In the genomic region with DNA sequence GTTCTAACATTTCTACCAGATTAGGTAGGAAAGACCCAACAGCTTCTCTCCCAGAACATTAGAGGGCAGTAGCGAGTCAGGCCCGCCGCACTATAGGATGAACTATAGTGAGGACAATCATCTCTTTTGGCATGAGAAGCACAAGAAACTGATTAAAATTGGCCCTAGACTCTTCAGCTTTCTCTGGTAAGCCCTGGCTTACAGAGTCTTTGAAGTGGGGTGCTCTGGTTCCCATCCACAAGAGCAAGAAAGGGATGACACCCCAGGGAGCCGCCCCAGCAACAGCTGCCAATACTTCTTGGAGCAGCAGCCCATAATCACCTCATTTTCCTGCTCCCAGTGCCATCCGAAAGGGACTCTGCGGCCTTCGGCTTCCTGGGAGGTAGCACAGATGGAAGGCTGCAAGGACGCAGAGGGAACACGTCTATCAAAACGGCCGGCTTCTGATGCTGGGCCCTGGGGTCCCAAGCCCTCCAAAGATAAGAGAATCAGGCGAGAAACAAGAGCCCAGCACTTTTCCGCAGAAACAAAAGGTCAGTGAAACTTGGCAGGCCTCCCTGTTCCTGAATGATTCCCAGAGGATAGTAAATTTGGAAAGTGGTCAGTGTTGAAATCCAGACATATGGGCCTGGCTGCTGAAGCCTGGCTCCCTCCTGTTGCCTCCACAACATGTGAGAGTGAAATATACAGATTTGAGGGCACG, we compare ENCODE assay signal across 8 cellular contexts.
DNase-seq lines count a peak whose midpoint lies in the region; ATAC-seq and TF ChIP-seq lines count a peak whose summit lies in the region.

No MANE protein-coding gene starts in this region.

- dilution Hi-C loops in IMR-90 (cut with HindIII; ENCODE audit: low sequenced_read_pairs, unreplicated experiment) = no loop called here

- H3K27ac ChIP-seq in IMR-90 (ENCODE audit: insufficient read depth, low read length) (no peak overlapping the region), lung (ENCODE audit: low read depth in 1 of 2, low read length in 1 of 2) (peak overlapping the region in 1 of 2 donors; percentile 14), subcutaneous abdominal adipose tissue (ENCODE audit: low read depth, low read length) (peak overlapping the region; percentile 46)

- no peaks in the 10 kb centered on the region for H4K20me1 ChIP-seq in IMR-90 (ENCODE audit: insufficient read depth, low read length)

- TF ChIP-seq RAD21 in IMR-90 (IDR thresholded peaks at IDR 0.05; ENCODE audit: low read length) = peak; percentile 72

- no peak overlapping the region for H2AK9ac ChIP-seq in IMR-90 (replicated peaks; ENCODE audit: low read depth, low read length, poor library complexity)

- no peak overlapping the region; the same call in 1 of the 2 replicates for H3K4me2 ChIP-seq in IMR-90 (ENCODE audit: low read depth, low read length)

- in situ Hi-C loops in IMR-90 (cut with MboI; ENCODE audit: low sequenced_read_pairs) = loop anchor here (10.0 kb wide), 1 partner anchor 442 kb away; no protein-coding TSS in a partner anchor

- POLR2A ChIA-PET in IMR-90 (lab: Charles Lee; ENCODE audit: unreplicated experiment) = no interaction called here

- no peak overlapping the region for H3K4ac ChIP-seq in IMR-90 (ENCODE audit: low read depth, low read length)

- H3K14ac ChIP-seq in IMR-90 (replicated peaks; ENCODE audit: low read depth, low read length) = no peak overlapping the region

- BruUV-seq in IMR-90 (replicated peaks; lab: Mats Ljungman, UMichigan) = no TSS peak

- WGBS in IMR-90 (ENCODE audit: extremely low coverage in 2 of 2, insufficient read length in 1 of 2), 2 experiments = no CpG with 5 or more reads among the region's 14 CpGs
- WGBS in lung, 2 donors = 46 to 55% methylated on average over 14 of the region's 14 CpGs

- H3K9ac ChIP-seq in IMR-90 (ENCODE audit: low read depth, low read length) (no peak overlapping the region), subcutaneous abdominal adipose tissue (ENCODE audit: low read length in 5 of 5) (peak overlapping the region in 1 of 5 donors; percentile 19)

- no peaks in the 10 kb centered on the region for H3K9me1 ChIP-seq in IMR-90 (ENCODE audit: insufficient read depth, low read length)

- TF ChIP-seq POLR2A in IMR-90 (IDR thresholded peaks at IDR 0.05; ENCODE audit: low read depth, low read length) = no peak

- no peak overlapping the region for H2BK5ac ChIP-seq in IMR-90 (ENCODE audit: low read depth, low read length, poor library complexity, severe bottlenecking)

- no peak overlapping the region for H3K56ac ChIP-seq in IMR-90 (ENCODE audit: extremely low read depth, insufficient read depth, low read length)

- H2BK15ac ChIP-seq in IMR-90 (ENCODE audit: low read depth, low read length) = no peak overlapping the region

- peak; percentile 63 for DNase-seq in EH (ENCODE audit: low read depth)
- peak; percentile 56 for DNase-seq in IMR-90
- peak; percentile 71 for DNase-seq in dermis blood vessel endothelial cell
- DNase-seq in lung (ENCODE audit: low spot score) = no peak
- DNase-seq in GM19238 (ENCODE audit: insufficient read length, low spot score) = no peak

- no peak overlapping the region for H3K23ac ChIP-seq in IMR-90 (ENCODE audit: low read depth, low read length)

- H3K27me3 ChIP-seq in IMR-90 (ENCODE audit: control insufficient read depth, insufficient read depth, low read length) = peaks cover 14% of the 10 kb centered on the region
- no peaks in the 10 kb centered on the region for H3K27me3 ChIP-seq in lung (ENCODE audit: control insufficient read depth, insufficient read depth)
- peaks cover 0 to 4% (median 0%) of the 10 kb centered on the region in 5 donors for H3K27me3 ChIP-seq in subcutaneous abdominal adipose tissue (ENCODE audit: control insufficient read depth in 5 of 5, insufficient read depth in 4 of 5, low read length in 5 of 5)

- no peak overlapping the region for H3K18ac ChIP-seq in IMR-90 (ENCODE audit: low read depth, low read length)

- no peak overlapping the region for H3K4me3 ChIP-seq in IMR-90 (ENCODE audit: insufficient read depth, low read depth, low read length)
- no peak overlapping the region for H3K4me3 ChIP-seq in lung
- peak overlapping the region in 4 of 5 donors; percentile 4 to 36 (median 19) for H3K4me3 ChIP-seq in subcutaneous abdominal adipose tissue (ENCODE audit: low read depth in 1 of 5, low read length in 5 of 5)

- H4K8ac ChIP-seq in IMR-90 (ENCODE audit: low read depth in 2 of 2, low read length in 2 of 2) = no peak overlapping the region

- no peaks in the 10 kb centered on the region for H3K4me1 ChIP-seq in IMR-90 (ENCODE audit: control insufficient read depth, insufficient read depth, low read length)
- no peaks in the 10 kb centered on the region for H3K4me1 ChIP-seq in lung (ENCODE audit: control insufficient read depth in 2 of 2, insufficient read depth in 2 of 2, low read length in 2 of 2)
- peaks cover 0 to 19% (median 16%) of the 10 kb centered on the region in 5 donors for H3K4me1 ChIP-seq in subcutaneous abdominal adipose tissue (ENCODE audit: control insufficient read depth in 5 of 5, insufficient read depth in 5 of 5, low read length in 5 of 5)

- no peak overlapping the region for H2BK20ac ChIP-seq in IMR-90 (ENCODE audit: low read depth, low read length)

- intact Hi-C loops in IMR-90 (cut with micrococcal nuclease) = loop anchor here (1.0 kb wide), 2 partner anchors 85 to 435 kb away; no protein-coding TSS in a partner anchor

- H2AK5ac ChIP-seq in IMR-90 (ENCODE audit: low read depth, low read length) = no peak overlapping the region

- no peak overlapping the region for H4K5ac ChIP-seq in IMR-90 (ENCODE audit: low read depth, low read length)

- no peaks in the 10 kb centered on the region for H3K79me1 ChIP-seq in IMR-90 (ENCODE audit: low read depth in 1 of 2, low read length in 2 of 2)

- no peak overlapping the region for H4K91ac ChIP-seq in IMR-90 (ENCODE audit: insufficient read depth, low read depth, low read length)

- H3K9me3 ChIP-seq in IMR-90 (ENCODE audit: control insufficient read depth, insufficient read depth, low read length) = peaks cover 4% of the 10 kb centered on the region
- H3K9me3 ChIP-seq in lung (ENCODE audit: control insufficient read depth in 2 of 2, insufficient read depth in 1 of 2, low read length in 1 of 2) = no peaks in the 10 kb centered on the region
- H3K9me3 ChIP-seq in subcutaneous abdominal adipose tissue (ENCODE audit: control insufficient read depth in 5 of 5, low read length in 5 of 5) = peaks cover 0 to 4% (median 0%) of the 10 kb centered on the region in 5 donors

- H3K36me3 ChIP-seq in IMR-90 (ENCODE audit: control insufficient read depth, insufficient read depth, low read length) (no peaks in the 10 kb centered on the region), lung (ENCODE audit: control insufficient read depth in 2 of 2, insufficient read depth in 2 of 2, low read length in 2 of 2) (no peaks in the 10 kb centered on the region), subcutaneous abdominal adipose tissue (ENCODE audit: control insufficient read depth in 5 of 5, insufficient read depth in 5 of 5, low read length in 5 of 5) (no peaks in the 10 kb centered on the region)

- CTCF ChIA-PET in IMR-90 (lab: Yijun Ruan, JAX) = interaction anchor here (0.6 to 2.2 kb wide), 10 partner anchors 11 to 434 kb away, joined by 3 to 8 read pairs (median 3); no protein-coding TSS in a partner anchor

- TF ChIP-seq CTCF in IMR-90 (conservative IDR thresholded peaks at IDR 0.05; ENCODE audit: low read depth, low read length) (peak; percentile 81), lung (IDR thresholded peaks at IDR 0.05; ENCODE audit: control extremely low read depth, extremely low read depth) (peak; percentile 62)

- ATAC-seq in IMR-90 (ENCODE audit: low read depth) = peak; percentile 97
- peak; percentile 99 for ATAC-seq in SK-N-SH treated with all-trans-retinoic acid at 6 μM for 48 hours
- no peak for ATAC-seq in lung (ENCODE audit: insufficient read depth, low FRiP score)
- no peak for ATAC-seq in GM21737 (IDR thresholded peaks at IDR 0.05; ENCODE audit: unreplicated experiment)

- H2BK120ac ChIP-seq in IMR-90 (ENCODE audit: low read depth, low read length) = no peak overlapping the region

- peak overlapping the region; percentile 24 for H2AFZ ChIP-seq in IMR-90 (replicated peaks; ENCODE audit: low read length, poor library complexity)

TF ChIP-seq in IMR-90, 13 proteins besides CTCF, POLR2A, EP300 and RAD21:
- TF ChIP-seq SMC3 (IDR thresholded peaks at IDR 0.05; ENCODE audit: low read depth, low read length) (peak; percentile 67), RFX5 (IDR thresholded peaks at IDR 0.05; ENCODE audit: low read depth, low read length) (no peak)
TF ChIP-seq in IMR-90: peak in this region for 1.

TF ChIP-seq in SK-N-SH treated with all-trans-retinoic acid at 6 μM for 48 hours, 23 proteins besides CTCF, POLR2A, EP300 and RAD21:
- TF ChIP-seq OSR1 (CRISPR knock-in tag; IDR thresholded peaks at IDR 0.05) = no peak

Comparison
In these comparisons a context has a peak if more than half of its experiments do, and no peak if none do; other contexts are left out.
1. DNase-seq: peak in EH (single experiment), IMR-90 (single experiment) and dermis blood vessel endothelial cell (single experiment); none in lung (single experiment) and GM19238 (single experiment).
2. ATAC-seq: peak in IMR-90 (single experiment) and SK-N-SH treated with all-trans-retinoic acid at 6 μM for 48 hours (single experiment); none in lung (single experiment) and GM21737 (single experiment).
3. H3K4me3 ChIP-seq: peak in subcutaneous abdominal adipose tissue (4 of 5); none in IMR-90 (single experiment) and lung (single experiment).